ENCODE assay signal across 16 cellular contexts in the genomic region with DNA sequence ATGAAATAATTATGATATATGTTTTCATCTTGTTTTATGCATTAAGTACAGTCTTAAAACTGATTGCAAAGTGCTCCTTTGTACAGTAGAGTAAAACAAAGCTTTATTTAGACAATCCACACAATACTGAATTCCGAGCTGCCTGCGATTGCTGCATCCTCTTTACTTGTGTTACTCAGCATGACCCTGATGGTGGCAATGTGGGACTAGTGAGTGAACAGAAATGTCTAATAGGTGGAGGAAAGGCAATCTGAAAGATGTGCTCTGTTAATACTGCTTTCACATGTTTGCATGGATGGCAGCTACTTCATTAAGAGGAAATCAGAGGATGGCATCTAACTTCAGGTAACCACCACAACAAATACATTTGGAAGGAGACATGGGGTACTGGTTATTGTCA.
DNase-seq lines count a peak whose midpoint lies in the region; ATAC-seq and TF ChIP-seq lines count a peak whose summit lies in the region.
"Had no signal": no experiment of that assay in that cellular context is flagged by ENCODE, and none has a peak within 500 bp of the region (broad histone marks: within the 10 kb centered on the region; RNA-seq: fewer than 3 reads in every experiment).

No MANE protein-coding gene starts in this region.

- H3K4me2 ChIP-seq in neural progenitor cell, result no peak overlapping the region

- no peaks in the 10 kb centered on the region for H3F3A ChIP-seq in neural progenitor cell (ENCODE audit: low read depth)

- peaks cover 24% of the 10 kb centered on the region for H3K4me1 ChIP-seq in neural progenitor cell
- H3K4me1 ChIP-seq: esophagus muscularis mucosa had no signal

- H3K4me3 ChIP-seq in neural progenitor cell, result no peak overlapping the region
- H3K4me3 ChIP-seq: dorsolateral prefrontal cortex, esophagus muscularis mucosa had no signal

- no peak overlapping the region for H2AFZ ChIP-seq in neural progenitor cell (replicated peaks)

- ATAC-seq in GM21825 (IDR thresholded peaks at IDR 0.05; ENCODE audit: unreplicated experiment) (no peak), left lobe of liver (no peak)
- ATAC-seq: CD8-positive, alpha-beta T cell; Panc1; T-cell had no signal

- H3K9me3 ChIP-seq in neural progenitor cell (ENCODE audit: low read depth), result no peaks in the 10 kb centered on the region
- H3K9me3 ChIP-seq: esophagus muscularis mucosa had no signal

- H3K9me3 Mint-ChIP-seq in neural progenitor cell, result no peaks in the 10 kb centered on the region

- in situ Hi-C loops in SK-MEL-5 (cut with HindIII; ENCODE audit: low pct_unique_long_range_greater_than_20kb, low sequenced_read_pairs), result no loop called here

- peak; percentile 23 for TF ChIP-seq CTCF in neural progenitor cell (IDR thresholded peaks at IDR 0.05)

- H3K9ac ChIP-seq in neural progenitor cell, result no peak overlapping the region

- H4K20me1 ChIP-seq in neural progenitor cell (ENCODE audit: low read depth), result no peaks in the 10 kb centered on the region

- no peaks in the 10 kb centered on the region for H3K36me3 ChIP-seq in neural progenitor cell
- H3K36me3 ChIP-seq: esophagus muscularis mucosa had no signal

- no peaks in the 10 kb centered on the region for H3K79me2 ChIP-seq in neural progenitor cell (ENCODE audit: low read depth)

- H3K27me3 ChIP-seq in neural progenitor cell, result no peaks in the 10 kb centered on the region
- H3K27me3 ChIP-seq: esophagus muscularis mucosa had no signal

- H3K27me3 Mint-ChIP-seq in neural progenitor cell (ENCODE audit: insufficient read depth, low read depth), result no peaks in the 10 kb centered on the region
- H3K27me3 Mint-ChIP-seq: T-cell had no signal

- no peaks in the 10 kb centered on the region for H3K36me3 Mint-ChIP-seq in neural progenitor cell
- H3K36me3 Mint-ChIP-seq: CD8-positive, alpha-beta T cell; T-cell had no signal

- H3K27ac ChIP-seq in neural progenitor cell, result no peak overlapping the region
- H3K27ac ChIP-seq: dorsolateral prefrontal cortex, esophagus muscularis mucosa had no signal

- H3K4me3 Mint-ChIP-seq in neural progenitor cell, result no peak overlapping the region
- H3K4me3 Mint-ChIP-seq: CD8-positive, alpha-beta T cell; T-cell had no signal

- H3K4me1 Mint-ChIP-seq in neural progenitor cell, result no peaks in the 10 kb centered on the region
- H3K4me1 Mint-ChIP-seq: T-cell had no signal

- no peak overlapping the region for H3K27ac Mint-ChIP-seq in neural progenitor cell
- H3K27ac Mint-ChIP-seq: CD8-positive, alpha-beta T cell; T-cell had no signal

- DNase-seq in NCI-H1105 treated with DMSO at 0.1 percent for 48 hours (lab: John Stamatoyannopoulos, UW), result peak; percentile 4
- DNase-seq in NCI-H1105 (lab: John Stamatoyannopoulos, UW), result no peak
- peak; percentile 0 for DNase-seq in NCI-H1417 treated with DMSO at 0.1 percent for 48 hours (lab: John Stamatoyannopoulos, UW)
- DNase-seq in SK-MEL-5 (ENCODE audit: low read depth, low spot score), result peak; percentile 84
- peak; percentile 36 for DNase-seq in neural progenitor cell (ENCODE audit: low spot score)
- DNase-seq in left lobe of liver (ENCODE audit: low spot score), result no peak
- DNase-seq in NK-92 treated with Interleukin-12 subunit alpha and Interleukin-12 subunit beta, amount 100 ng/mL, for 24 hours (lab: John Stamatoyannopoulos, UW), result no peak
- DNase-seq: activated CD4-positive, CD25-positive, alpha-beta regulatory T cell; activated naive CD4-positive, alpha-beta T cell treated with Interleukin-2 at 50 U/mL for 16 hours; CD8-positive, alpha-beta T cell; stimulated activated CD4-positive, alpha-beta T cell treated with anti-CD3 and anti-CD28 coated beads, Interleukin-12 subunit alpha, Interleukin-12 subunit beta, amount 100 ng/mL, for 4 hours; T-cell had no signal

Comparison
In these comparisons a context has a peak if more than half of its experiments do, and no peak if none do; other contexts are left out.
1. DNase-seq: peak in NCI-H1105 treated with DMSO at 0.1 percent for 48 hours (single experiment), NCI-H1417 treated with DMSO at 0.1 percent for 48 hours (single experiment), SK-MEL-5 (single experiment) and neural progenitor cell (single experiment); none in NCI-H1105 (single experiment), left lobe of liver (single experiment) and NK-92 treated with Interleukin-12 subunit alpha and Interleukin-12 subunit beta, amount 100 ng/mL, for 24 hours (single experiment).